In genomic region chr12:34390846-34391700, GRCh38 we compare ENCODE assay signal across 1 cellular context.
TF ChIP-seq lines count a peak whose summit lies in the region.

No MANE protein-coding gene starts in this region.

TF ChIP-seq in K562, 482 proteins besides CTCF, POLR2A, EP300 and RAD21 (continued from another document):
- no peak for TF ChIP-seq MGA (IDR thresholded peaks at IDR 0.05)
- no peak for TF ChIP-seq MEF2D (tag; conservative IDR thresholded peaks at IDR 0.05; ENCODE audit: low read depth)
- no peak for TF ChIP-seq TFAP4 (CRISPR knock-in tag; IDR thresholded peaks at IDR 0.05; ENCODE audit: borderline replicate concordance)
- TF ChIP-seq MIER1 (IDR thresholded peaks at IDR 0.05; ENCODE audit: low read depth) = no peak
